ENCODE assay signal across 26 cellular contexts in the genomic region with DNA sequence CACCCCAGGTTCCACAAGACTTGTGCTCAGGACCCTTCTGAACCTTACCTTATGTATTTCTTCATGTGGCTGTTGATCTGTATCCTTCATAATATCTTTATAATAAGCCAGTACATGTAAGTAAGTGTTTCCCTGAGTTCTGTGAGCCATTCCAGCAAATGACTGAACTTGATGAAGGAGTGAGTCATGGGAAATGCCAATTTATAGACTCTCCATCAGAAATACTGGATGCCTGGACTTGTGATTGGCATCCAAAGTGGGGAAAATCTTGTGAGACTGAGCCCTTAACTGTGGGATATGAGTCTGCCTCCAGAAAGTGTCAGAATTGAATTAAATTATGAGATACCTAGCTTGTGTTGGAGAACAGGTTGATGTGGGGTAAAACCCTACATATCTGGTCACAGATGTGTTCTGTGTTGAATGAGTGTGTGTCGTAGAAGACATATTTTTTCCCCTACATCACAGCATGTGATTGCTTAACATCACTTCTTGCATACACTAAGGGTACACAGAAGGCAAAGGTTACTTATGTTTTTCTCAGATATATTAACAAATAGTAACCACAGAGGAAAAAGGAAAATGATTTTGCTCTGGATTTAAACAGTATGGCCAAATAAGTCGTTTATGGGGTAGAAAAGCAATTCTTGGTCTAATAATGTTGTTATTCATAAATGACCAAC.
"Had no signal": no experiment of that assay in that cellular context is flagged by ENCODE, and none has a peak within 500 bp of the region (broad histone marks: within the 10 kb centered on the region; RNA-seq: fewer than 3 reads in every experiment).

No MANE protein-coding gene starts in this region.

- H3K4me1 ChIP-seq: body of pancreas, gastrocnemius medialis, pancreas, prostate gland, right atrium auricular region, suprapubic skin, tibial artery, upper lobe of right lung had no signal

- H3K27me3 ChIP-seq: body of pancreas, gastrocnemius medialis, hepatocyte, pancreas, right atrium auricular region, suprapubic skin, tibial artery, upper lobe of right lung had no signal

- H3K27ac ChIP-seq: body of pancreas, gastrocnemius medialis, hepatocyte, pancreas, prostate gland, right atrium auricular region, suprapubic skin, tibial artery, upper lobe of right lung had no signal

- DNase-seq: activated CD4-positive, alpha-beta T cell treated with anti-CD3 and anti-CD28 coated beads for 36 hours; activated CD4-positive, CD25-positive, alpha-beta regulatory T cell; activated effector memory CD4-positive, alpha-beta T cell treated with Interleukin-2 at 50 U/mL for 16 hours; activated naive CD4-positive, alpha-beta T cell treated with Interleukin-2 at 50 U/mL for 16 hours; activated T-cell treated with anti-CD3 and anti-CD28 coated beads for 4 hours; aorta; body of pancreas; cortex of kidney; gastrocnemius medialis; left colon; midbrain; naive thymus-derived CD4-positive, alpha-beta T cell; pancreas; stimulated activated CD4-positive, alpha-beta T cell treated with anti-CD3 and anti-CD28 coated beads, Interleukin-15, amount 100 ng/mL, for 24 hours; stimulated activated CD4-positive, alpha-beta T cell treated with anti-CD3 and anti-CD28 coated beads, Interleukin-2, amount 100 ng/mL, for 24 hours; stimulated activated naive B cell treated with anti-CD40 and anti-IgM and Interleukin-4, amounts not matched to agents 10 μg/mL and 1 μg/mL and 100 μg/mL, for 72 hours; T-cell; tibial artery; upper lobe of right lung had no signal

- H3K36me3 ChIP-seq: prostate gland had no signal

- H3K9me3 ChIP-seq: body of pancreas, gastrocnemius medialis, pancreas, prostate gland, suprapubic skin, upper lobe of right lung had no signal

- FAIRE-seq: endothelial cell of umbilical vein, keratinocyte, pancreas had no signal

- H3K4me3 ChIP-seq: body of pancreas, gastrocnemius medialis, hepatocyte, pancreas, prostate gland, right atrium auricular region, suprapubic skin, tibial artery, upper lobe of right lung had no signal

- ATAC-seq: activated CD4-positive, alpha-beta T cell treated with anti-CD3 and anti-CD28 coated beads for 36 hours; body of pancreas; esophagus mucosa; gastrocnemius medialis; left colon; naive thymus-derived CD4-positive, alpha-beta T cell; pancreas; stimulated activated naive B cell treated with anti-CD40 and anti-IgM and Interleukin-4, amounts not matched to agents 10 μg/mL and 1 μg/mL and 100 μg/mL, for 72 hours; T-cell; upper lobe of right lung had no signal
